21 cellular contexts compared by ENCODE assay signal in genomic region chr5:16312786-16313185, GRCh38.
"Had no signal": no experiment of that assay in that cellular context is flagged by ENCODE, and none has a peak within 500 bp of the region (broad histone marks: within the 10 kb centered on the region; RNA-seq: fewer than 3 reads in every experiment).

No MANE protein-coding gene starts in this region.

- H3K27me3 Mint-ChIP-seq: stimulated activated naive CD8-positive, alpha-beta T cell treated with anti-CD3 and anti-CD28 coated beads, Interleukin-15, amount 100 ng/mL, for 72 hours had no signal

- DNase-seq: dorsolateral prefrontal cortex; effector CD4-positive, alpha-beta T cell; kidney; mesenchymal stem cell; midbrain; naive thymus-derived CD4-positive, alpha-beta T cell; nephron progenitor cell; nucleus accumbens; stimulated activated CD4-positive, alpha-beta T cell treated with anti-CD3 and anti-CD28 coated beads, Interleukin-12 subunit alpha, Interleukin-12 subunit beta, amount 100 ng/mL, for 4 hours; stimulated activated CD4-positive, alpha-beta T cell treated with anti-CD3 and anti-CD28 coated beads, Interleukin-1b, Interleukin-23, amount 100 ng/mL, for 48 hours; stimulated activated CD4-positive, alpha-beta T cell treated with anti-CD3 and anti-CD28 coated beads, Interleukin-4, amount 100 ng/mL, for 1 hour; stimulated activated CD8-positive, alpha-beta memory T cell treated with anti-CD3 and anti-CD28 coated beads, Interleukin-4, amount 100 ng/mL, for 48 hours; stimulated activated naive CD4-positive, alpha-beta T cell; stimulated activated naive CD8-positive, alpha-beta T cell treated with anti-CD3 and anti-CD28 coated beads, Interleukin-15, amount 100 ng/mL, for 72 hours; trophoblast cell had no signal

- H3K9me3 Mint-ChIP-seq: nephron progenitor cell; stimulated activated naive CD8-positive, alpha-beta T cell treated with anti-CD3 and anti-CD28 coated beads, Interleukin-15, amount 100 ng/mL, for 72 hours had no signal

- H3K4me1 Mint-ChIP-seq: naive thymus-derived CD4-positive, alpha-beta T cell; nephron progenitor cell; stimulated activated naive CD8-positive, alpha-beta T cell treated with anti-CD3 and anti-CD28 coated beads, Interleukin-15, amount 100 ng/mL, for 72 hours had no signal

- H3K4me2 ChIP-seq: smooth muscle cell had no signal

- H3K36me3 ChIP-seq: prostate gland, right atrium auricular region, suprapubic skin had no signal

- H3K36me3 Mint-ChIP-seq: naive thymus-derived CD4-positive, alpha-beta T cell had no signal

- H3K27ac Mint-ChIP-seq: naive thymus-derived CD4-positive, alpha-beta T cell; nephron progenitor cell; stimulated activated naive CD8-positive, alpha-beta T cell treated with anti-CD3 and anti-CD28 coated beads, Interleukin-15, amount 100 ng/mL, for 72 hours had no signal

- H3K4me3 Mint-ChIP-seq: naive thymus-derived CD4-positive, alpha-beta T cell; nephron progenitor cell; stimulated activated naive CD8-positive, alpha-beta T cell treated with anti-CD3 and anti-CD28 coated beads, Interleukin-15, amount 100 ng/mL, for 72 hours had no signal

- H3K4me1 ChIP-seq: prostate gland, right atrium auricular region, suprapubic skin had no signal

- H3K9me3 ChIP-seq: prostate gland, right atrium auricular region, suprapubic skin had no signal

- H3K4me3 ChIP-seq: dorsolateral prefrontal cortex, prostate gland, right atrium auricular region, smooth muscle cell, suprapubic skin had no signal

- H3K27ac ChIP-seq: dorsolateral prefrontal cortex, prostate gland, right atrium auricular region, suprapubic skin had no signal

- H3K27me3 ChIP-seq: right atrium auricular region, suprapubic skin had no signal

- ATAC-seq: left lobe of liver; naive thymus-derived CD4-positive, alpha-beta T cell; sciatic nerve; stimulated activated naive CD8-positive, alpha-beta T cell treated with anti-CD3 and anti-CD28 coated beads, Interleukin-15, amount 100 ng/mL, for 72 hours had no signal
